Comparison of ENCODE assay signal across 2 cellular contexts in genomic region chr10:103123282-103124033, GRCh38.
TF ChIP-seq lines count a peak whose summit lies in the region.

No MANE protein-coding gene starts in this region.

TF ChIP-seq in WTC11, 78 proteins besides CTCF, POLR2A, EP300 and RAD21 (continued from another document):
- TF ChIP-seq STAT6 (CRISPR knock-in tag; conservative IDR thresholded peaks at IDR 0.05; ENCODE audit: low read depth), result no peak
- no peak for TF ChIP-seq NR2C2 (CRISPR knock-in tag; IDR thresholded peaks at IDR 0.05)

TF ChIP-seq in HepG2, 621 proteins besides CTCF, POLR2A, EP300 and RAD21 (continued from another document):
- TF ChIP-seq TEF (CRISPR knock-in tag; IDR thresholded peaks at IDR 0.05) (no peak), HNF1A (IDR thresholded peaks at IDR 0.05; ENCODE audit: low read depth) (no peak), HNF1A (CRISPR knock-in tag; IDR thresholded peaks at IDR 0.05; ENCODE audit: borderline replicate concordance) (no peak), SNAPC5 (CRISPR knock-in tag; IDR thresholded peaks at IDR 0.05; ENCODE audit: borderline replicate concordance) (no peak), ZBTB38 (CRISPR knock-in tag; IDR thresholded peaks at IDR 0.05) (no peak)
